ENCODE assay signal across 24 cellular contexts in the genomic region with DNA sequence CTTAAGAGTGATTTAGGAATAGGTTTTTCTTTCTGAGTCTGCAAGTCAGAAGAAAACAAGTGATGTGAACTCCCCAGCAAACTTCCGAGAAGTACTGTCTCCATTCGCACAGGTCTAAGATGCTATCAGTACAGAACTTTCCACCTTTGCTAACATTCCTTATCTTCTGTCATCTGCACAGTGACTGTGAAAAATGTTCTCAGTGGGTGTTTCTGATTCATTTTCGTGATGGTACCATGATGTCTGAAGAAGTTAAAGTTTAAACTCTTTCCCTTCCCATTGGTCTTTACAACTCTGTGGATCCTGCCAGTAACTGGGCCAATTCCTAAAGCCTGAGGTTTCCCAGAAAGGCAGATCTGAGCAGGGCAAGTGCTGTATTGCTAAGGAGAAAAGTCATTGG.
"Had no signal": no experiment of that assay in that cellular context is flagged by ENCODE, and none has a peak within 500 bp of the region (broad histone marks: within the 10 kb centered on the region; RNA-seq: fewer than 3 reads in every experiment).

No MANE protein-coding gene starts in this region.

- H3K4me2 ChIP-seq: neural progenitor cell had no signal

- DNase-seq: dermis blood vessel endothelial cell; effector memory CD8-positive, alpha-beta T cell; erythroblast; esophagus squamous epithelium; glutamatergic neuron; heart right ventricle; left cardiac atrium; left lung; mucosa of descending colon; naive B cell; stimulated activated CD4-positive, alpha-beta T cell treated with anti-CD3 and anti-CD28 coated beads, Interleukin-2, amount 100 ng/mL, for 24 hours; stimulated activated CD4-positive, alpha-beta T cell treated with anti-CD3 and anti-CD28 coated beads, Interleukin-4, amount 100 ng/mL, for 24 hours; stimulated activated naive CD4-positive, alpha-beta T cell treated with Interleukin-2 at 50 U/mL for 16 hours; stomach had no signal

- H3K9me3 Mint-ChIP-seq: neural progenitor cell; stimulated activated effector memory CD8-positive, alpha-beta T cell treated with anti-CD3 and anti-CD28 coated beads, Interleukin-12 subunit alpha, Interleukin-12 subunit beta, amount 100 ng/mL, for 72 hours; type B pancreatic cell had no signal

- H3K4me3 ChIP-seq: coronary artery, esophagus squamous epithelium, heart right ventricle, left lung, mucosa of descending colon, neural progenitor cell, stomach, thyroid gland had no signal

- H3K27ac ChIP-seq: coronary artery, esophagus squamous epithelium, heart right ventricle, left lung, neural progenitor cell, parathyroid adenoma, stomach, thyroid gland had no signal

- H3K27ac Mint-ChIP-seq: effector memory CD8-positive, alpha-beta T cell; naive B cell; natural killer cell treated with Interleukin-12 subunit alpha and Interleukin-12 subunit beta and Interleukin-15 and Interleukin-18, amount 100 ng/mL, for 72 hours; neural progenitor cell; progenitor cell of endocrine pancreas; stimulated activated effector memory CD8-positive, alpha-beta T cell treated with anti-CD3 and anti-CD28 coated beads, Interleukin-12 subunit alpha, Interleukin-12 subunit beta, amount 100 ng/mL, for 72 hours; type B pancreatic cell had no signal

- ATAC-seq: effector memory CD8-positive, alpha-beta T cell; heart right ventricle; left cardiac atrium; left lung; mucosa of descending colon; natural killer cell treated with Interleukin-12 subunit alpha and Interleukin-12 subunit beta and Interleukin-15 and Interleukin-18, amount 100 ng/mL, for 72 hours; stimulated activated effector memory CD8-positive, alpha-beta T cell treated with anti-CD3 and anti-CD28 coated beads, Interleukin-12 subunit alpha, Interleukin-12 subunit beta, amount 100 ng/mL, for 72 hours had no signal

- H3K4me3 Mint-ChIP-seq: effector memory CD8-positive, alpha-beta T cell; naive B cell; natural killer cell treated with Interleukin-12 subunit alpha and Interleukin-12 subunit beta and Interleukin-15 and Interleukin-18, amount 100 ng/mL, for 72 hours; neural progenitor cell; stimulated activated effector memory CD8-positive, alpha-beta T cell treated with anti-CD3 and anti-CD28 coated beads, Interleukin-12 subunit alpha, Interleukin-12 subunit beta, amount 100 ng/mL, for 72 hours; type B pancreatic cell had no signal

- H3K4me1 ChIP-seq: left lung, parathyroid adenoma had no signal

- H3K36me3 Mint-ChIP-seq: naive B cell; natural killer cell treated with Interleukin-12 subunit alpha and Interleukin-12 subunit beta and Interleukin-15 and Interleukin-18, amount 100 ng/mL, for 72 hours; neural progenitor cell; stimulated activated effector memory CD8-positive, alpha-beta T cell treated with anti-CD3 and anti-CD28 coated beads, Interleukin-12 subunit alpha, Interleukin-12 subunit beta, amount 100 ng/mL, for 72 hours; type B pancreatic cell had no signal

- H3K9me3 ChIP-seq: esophagus squamous epithelium, heart right ventricle, left lung, mucosa of descending colon, stomach, thyroid gland had no signal

- FAIRE-seq: endometrium, keratinocyte had no signal

- H3K4me1 Mint-ChIP-seq: naive B cell; stimulated activated effector memory CD8-positive, alpha-beta T cell treated with anti-CD3 and anti-CD28 coated beads, Interleukin-12 subunit alpha, Interleukin-12 subunit beta, amount 100 ng/mL, for 72 hours had no signal

- H3K27me3 Mint-ChIP-seq: effector memory CD8-positive, alpha-beta T cell; natural killer cell treated with Interleukin-12 subunit alpha and Interleukin-12 subunit beta and Interleukin-15 and Interleukin-18, amount 100 ng/mL, for 72 hours; type B pancreatic cell had no signal
